Comparison of ENCODE assay signal across 12 cellular contexts in the genomic region with DNA sequence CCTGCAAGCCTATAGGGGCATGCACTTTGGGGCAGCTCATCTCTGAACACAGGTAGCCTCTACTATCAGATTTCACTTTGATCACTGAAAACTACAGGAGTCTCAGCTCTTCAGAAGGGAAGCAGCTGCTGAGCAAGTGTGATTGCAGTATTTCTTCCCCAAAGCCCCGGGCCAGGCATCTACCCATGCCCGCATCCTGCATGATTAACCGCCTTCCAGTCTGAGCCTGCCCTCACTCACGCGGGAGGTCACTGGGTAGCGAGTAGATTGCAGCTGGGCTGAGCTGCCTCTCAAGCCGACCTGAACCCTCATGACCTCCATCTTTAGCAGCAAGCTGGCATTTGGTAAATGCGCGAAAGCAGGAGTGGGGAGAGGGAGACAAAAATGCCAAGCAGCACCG.
DNase-seq lines count a peak whose midpoint lies in the region.
"Had no signal": no experiment of that assay in that cellular context is flagged by ENCODE, and none has a peak within 500 bp of the region (broad histone marks: within the 10 kb centered on the region; RNA-seq: fewer than 3 reads in every experiment).

No MANE protein-coding gene starts in this region.

- no peaks in the 10 kb centered on the region for H3K36me3 ChIP-seq in mesenchymal stem cell (ENCODE audit: control insufficient read depth in 1 of 2, insufficient read depth in 2 of 2, low read depth in 1 of 2, low read length in 2 of 2)
- H3K36me3 ChIP-seq: vagina had no signal

- WGBS in mesenchymal stem cell, result 90% methylated on average over 10 of the region's 10 CpGs

- H3K79me1 ChIP-seq in mesenchymal stem cell (replicated peaks; ENCODE audit: low read length, poor library complexity, severe bottlenecking), result no peaks in the 10 kb centered on the region

- no peak overlapping the region for H4K8ac ChIP-seq in mesenchymal stem cell (ENCODE audit: low read length)

- H2AK5ac ChIP-seq in mesenchymal stem cell (ENCODE audit: low read length, severe bottlenecking), result no peak overlapping the region

- H4K91ac ChIP-seq in mesenchymal stem cell (ENCODE audit: low read length), result no peak overlapping the region

- DNase-seq in AG08395 (ENCODE audit: low spot score), result peak; percentile 19
- DNase-seq in HK-2 (ENCODE audit: unreplicated experiment), result peak; percentile 8
- peak; percentile 65 for DNase-seq in astrocyte of the hippocampus (ENCODE audit: low read depth, low spot score)
- DNase-seq in mesenchymal stem cell, result no peak
- DNase-seq in SKM-1 treated with dmso at 0.1 percent for 144 hours (lab: John Stamatoyannopoulos, UW; ENCODE audit: unreplicated experiment), result no peak
- no peak for DNase-seq in Kasumi-1 (lab: John Stamatoyannopoulos, UW)
- no peak for DNase-seq in NCI-H526 treated with DMSO at 0.1 percent for 48 hours (lab: John Stamatoyannopoulos, UW)
- no peak for DNase-seq in NCI-H774 (lab: John Stamatoyannopoulos, UW)
- DNase-seq: effector CD8-positive, alpha-beta T cell; NCI-H1417 treated with DMSO at 0.1 percent for 48 hours; T-helper 2 cell had no signal

- no peak overlapping the region for H3K4ac ChIP-seq in mesenchymal stem cell (ENCODE audit: low read depth in 1 of 2, low read length in 2 of 2)

- H3K27ac ChIP-seq in mesenchymal stem cell (ENCODE audit: low read length, poor library complexity, severe bottlenecking), result no peak overlapping the region
- H3K27ac ChIP-seq: vagina had no signal

- no peak overlapping the region for H3K14ac ChIP-seq in mesenchymal stem cell (ENCODE audit: low read length in 2 of 2)

- peak overlapping the region; percentile 52 for H3K9ac ChIP-seq in mesenchymal stem cell (ENCODE audit: low read length)

- peaks cover 9% of the 10 kb centered on the region for H3K4me1 ChIP-seq in mesenchymal stem cell (ENCODE audit: control insufficient read depth, insufficient read depth, low read depth, low read length)
- H3K4me1 ChIP-seq: vagina had no signal

- H3K27me3 ChIP-seq in mesenchymal stem cell (ENCODE audit: control insufficient read depth in 1 of 2, insufficient read depth in 1 of 2, low read length in 2 of 2), result no peaks in the 10 kb centered on the region
- H3K27me3 ChIP-seq: vagina had no signal

- no peak overlapping the region for H2BK15ac ChIP-seq in mesenchymal stem cell (ENCODE audit: low read depth, poor library complexity, severe bottlenecking)

- H3K23ac ChIP-seq in mesenchymal stem cell (ENCODE audit: low read length in 2 of 2), result no peak overlapping the region

- no peak overlapping the region for H2BK120ac ChIP-seq in mesenchymal stem cell (ENCODE audit: low read depth, low read length)

- H3K4me2 ChIP-seq in mesenchymal stem cell (ENCODE audit: low read length, poor library complexity, severe bottlenecking), result no peak overlapping the region

- no peak overlapping the region for H3K18ac ChIP-seq in mesenchymal stem cell (ENCODE audit: low read depth in 1 of 2, low read length in 2 of 2)

- H3K4me3 ChIP-seq in mesenchymal stem cell (ENCODE audit: insufficient read depth in 1 of 2, low read depth in 1 of 2, low read length in 2 of 2), result peak overlapping the region in 1 of 2 experiments; percentile 44
- H3K4me3 ChIP-seq: vagina had no signal

- H3K9me3 ChIP-seq in mesenchymal stem cell (ENCODE audit: control insufficient read depth, low read length), result no peaks in the 10 kb centered on the region
- H3K9me3 ChIP-seq: vagina had no signal

- H2BK12ac ChIP-seq in mesenchymal stem cell (ENCODE audit: low read length in 2 of 2), result no peak overlapping the region

- no peak overlapping the region for H2AFZ ChIP-seq in mesenchymal stem cell (ENCODE audit: low read depth, low read length)

- H2BK5ac ChIP-seq in mesenchymal stem cell (ENCODE audit: low read depth, low read length, poor library complexity, severe bottlenecking), result no peak overlapping the region

Comparison
In these comparisons a context has a peak if more than half of its experiments do, and no peak if none do; other contexts are left out.
1. DNase-seq: peak in AG08395 (single experiment), HK-2 (single experiment) and astrocyte of the hippocampus (single experiment); none in mesenchymal stem cell (single experiment), SKM-1 treated with dmso at 0.1 percent for 144 hours (single experiment), Kasumi-1 (0 of 2), NCI-H526 treated with DMSO at 0.1 percent for 48 hours (single experiment) and NCI-H774 (single experiment).